Comparison of ENCODE assay signal across 18 cellular contexts in genomic region chr18:24055878-24056277, GRCh38. TPM values are rescaled to one million over a fixed set of nuclear protein-coding genes. Genes with fewer than 3 reads are reported as not detected.
DNase-seq lines count a peak whose midpoint lies in the region; ATAC-seq and TF ChIP-seq lines count a peak whose summit lies in the region.
"Had no signal": no experiment of that assay in that cellular context is flagged by ENCODE, and none has a peak within 500 bp of the region (broad histone marks: within the 10 kb centered on the region; RNA-seq: fewer than 3 reads in every experiment).

No MANE protein-coding gene starts in this region.

- TF ChIP-seq CTCF in fibroblast of villous mesenchyme (IDR thresholded peaks at IDR 0.05; ENCODE audit: insufficient read depth, low read depth, low read length) (no peak), vagina (IDR thresholded peaks at IDR 0.05) (no peak), transverse colon (IDR thresholded peaks at IDR 0.05) (no peak), suprapubic skin (IDR thresholded peaks at IDR 0.05) (no peak)

- H3K4me3 Mint-ChIP-seq in stimulated activated naive CD8-positive, alpha-beta T cell treated with anti-CD3 and anti-CD28 coated beads, Interleukin-15, Interleukin-2, amounts not matched to agents 100 ng/mL and 50 ng/mL, for 24 hours: peak overlapping the region; percentile 45

- TF ChIP-seq POLR2A in vagina (IDR thresholded peaks at IDR 0.05) (no peak), transverse colon (IDR thresholded peaks at IDR 0.05) (no peak), suprapubic skin (IDR thresholded peaks at IDR 0.05) (no peak)

- ATAC-seq in stimulated activated naive CD8-positive, alpha-beta T cell treated with anti-CD3 and anti-CD28 coated beads, Interleukin-15, Interleukin-2, amounts not matched to agents 100 U/mL and 50 U/mL, for 24 hours: no peak
- ATAC-seq in HG03442 (IDR thresholded peaks at IDR 0.05; ENCODE audit: unreplicated experiment): no peak
- ATAC-seq: heart left ventricle, left ventricle myocardium superior, psoas muscle had no signal

- H3K4me1 ChIP-seq in vagina (peaks cover 68% of the 10 kb centered on the region), transverse colon (peaks cover 0 to 26% (median 7%) of the 10 kb centered on the region in 4 donors), suprapubic skin (peaks cover 37% of the 10 kb centered on the region)
- H3K4me1 ChIP-seq: psoas muscle had no signal

- H3K27me3 Mint-ChIP-seq in stimulated activated naive CD8-positive, alpha-beta T cell treated with anti-CD3 and anti-CD28 coated beads, Interleukin-15, Interleukin-2, amounts not matched to agents 100 ng/mL and 50 ng/mL, for 24 hours: no peaks in the 10 kb centered on the region
- H3K27me3 Mint-ChIP-seq: activated B cell treated with CpG ODN at 0.5 μM for 24 hours, IgD-negative memory B cell had no signal

- WGBS in transverse colon (ENCODE audit: low coverage in 1 of 2), 2 donors: 73 to 76% methylated on average over 2 of the region's 2 CpGs
- 42% methylated on average over 2 of the region's 2 CpGs for WGBS in suprapubic skin

- intact Hi-C loops in vagina (cut with DNase I) (no loop called here), transverse colon (cut with DNase I; ENCODE audit: low total_unique reads) (no loop called here)

- H3K4me1 Mint-ChIP-seq in stimulated activated naive CD8-positive, alpha-beta T cell treated with anti-CD3 and anti-CD28 coated beads, Interleukin-15, Interleukin-2, amounts not matched to agents 100 ng/mL and 50 ng/mL, for 24 hours (ENCODE audit: low read depth): peaks cover 88% of the 10 kb centered on the region

- H3K9me3 ChIP-seq in vagina (no peaks in the 10 kb centered on the region), transverse colon (no peaks in the 10 kb centered on the region), suprapubic skin (no peaks in the 10 kb centered on the region)
- H3K9me3 ChIP-seq: heart left ventricle, psoas muscle had no signal

- no peaks in the 10 kb centered on the region for H3K36me3 ChIP-seq in vagina
- H3K36me3 ChIP-seq in transverse colon: no peaks in the 10 kb centered on the region
- H3K36me3 ChIP-seq in suprapubic skin: no peaks in the 10 kb centered on the region
- H3K36me3 ChIP-seq: heart left ventricle had no signal

- DNase-seq in stimulated activated naive CD8-positive, alpha-beta T cell treated with anti-CD3 and anti-CD28 coated beads, Interleukin-15, Interleukin-2, amounts not matched to agents 100 U/mL and 50 U/mL, for 24 hours: no peak
- DNase-seq in NCI-H82 treated with DMSO at 0.1 percent for 48 hours (lab: John Stamatoyannopoulos, UW; ENCODE audit: unreplicated experiment): peak; percentile 9
- peak; percentile 58 for DNase-seq in fibroblast of villous mesenchyme (ENCODE audit: low read depth)
- no peak for DNase-seq in vagina (ENCODE audit: extremely low spot score in 2 of 2)
- DNase-seq in transverse colon: no peak
- DNase-seq in suprapubic skin (ENCODE audit: low spot score in 2 of 2): no peak
- DNase-seq: activated B cell treated with CpG ODN at 0.5 μM for 24 hours; activated naive CD4-positive, alpha-beta T cell treated with Interleukin-2 at 50 U/mL for 16 hours; dermis blood vessel endothelial cell; heart left ventricle; left ventricle myocardium superior; NCI-H2029 treated with DMSO at 0.1 percent for 48 hours; psoas muscle; trophoblast cell had no signal

- H3K27ac ChIP-seq in vagina (peak overlapping the region; percentile 30), transverse colon (no peak overlapping the region), suprapubic skin (no peak overlapping the region)
- H3K27ac ChIP-seq: BLaER1 treated with 17β-estradiol and CSF1 and Interleukin-3, amounts not matched to agents 10 nM and 100 nM; heart left ventricle; psoas muscle had no signal

- no peak overlapping the region for H3K4me3 ChIP-seq in fibroblast of villous mesenchyme (ENCODE audit: low read depth, low read length)
- H3K4me3 ChIP-seq in vagina: peak overlapping the region; percentile 10 to 21
- H3K4me3 ChIP-seq in transverse colon: no peak overlapping the region
- no peak overlapping the region for H3K4me3 ChIP-seq in suprapubic skin
- H3K4me3 ChIP-seq: BLaER1 treated with 17β-estradiol and CSF1 and Interleukin-3, amounts not matched to agents 10 nM and 100 nM; heart left ventricle; psoas muscle had no signal

- no peak for TF ChIP-seq EP300 in transverse colon (IDR thresholded peaks at IDR 0.05; ENCODE audit: low read depth)
- TF ChIP-seq EP300 in suprapubic skin (IDR thresholded peaks at IDR 0.05): no peak

- H3K27ac Mint-ChIP-seq in stimulated activated naive CD8-positive, alpha-beta T cell treated with anti-CD3 and anti-CD28 coated beads, Interleukin-15, Interleukin-2, amounts not matched to agents 100 ng/mL and 50 ng/mL, for 24 hours: peak overlapping the region; percentile 96
- H3K27ac Mint-ChIP-seq: activated B cell treated with CpG ODN at 0.5 μM for 24 hours had no signal

- H3K36me3 Mint-ChIP-seq in stimulated activated naive CD8-positive, alpha-beta T cell treated with anti-CD3 and anti-CD28 coated beads, Interleukin-15, Interleukin-2, amounts not matched to agents 100 ng/mL and 50 ng/mL, for 24 hours (ENCODE audit: low read depth): peaks cover 15% of the 10 kb centered on the region
- H3K36me3 Mint-ChIP-seq: IgD-negative memory B cell had no signal

- H3K27me3 ChIP-seq in vagina (no peaks in the 10 kb centered on the region), transverse colon (no peaks in the 10 kb centered on the region), suprapubic skin (no peaks in the 10 kb centered on the region)
- H3K27me3 ChIP-seq: BLaER1 treated with 17β-estradiol and CSF1 and Interleukin-3, amounts not matched to agents 10 nM and 100 nM; heart left ventricle had no signal

- in situ Hi-C loops in transverse colon (cut with MboI; ENCODE audit: low pct_ligation_motif_present in 1 of 4, low pct_unique_long_range_greater_than_20kb in 1 of 4, low sequenced_read_pairs in 3 of 4): no loop called here

- H3K9me3 Mint-ChIP-seq in stimulated activated naive CD8-positive, alpha-beta T cell treated with anti-CD3 and anti-CD28 coated beads, Interleukin-15, Interleukin-2, amounts not matched to agents 100 ng/mL and 50 ng/mL, for 24 hours: peaks cover 4% of the 10 kb centered on the region

RNA-seq across cellular contexts. Expression of gene TTC39C, which starts 41.3 kb away (rescaled TPM):
- 30.9 and 54.4 TPM in 2 replicates for total RNA-seq in fibroblast of villous mesenchyme
- 42.5 TPM for total RNA-seq in vagina
- total RNA-seq in transverse colon: 10 to 100 TPM in 1 of 4 donors, 1 to 10 TPM in 3; 4.8 to 18.4 (median 7.4) TPM
- total RNA-seq in suprapubic skin: 100 to 1,000 TPM in 1 of 4 donors, 10 to 100 TPM in 3; 74.9 to 126 (median 86.5) TPM

Comparison
In these comparisons a context has a peak if more than half of its experiments do, and no peak if none do; other contexts are left out.
1. DNase-seq: peak in NCI-H82 treated with DMSO at 0.1 percent for 48 hours (single experiment) and fibroblast of villous mesenchyme (single experiment); none in stimulated activated naive CD8-positive, alpha-beta T cell treated with anti-CD3 and anti-CD28 coated beads, Interleukin-15, Interleukin-2, amounts not matched to agents 100 U/mL and 50 U/mL, for 24 hours (single experiment), vagina (0 of 2), transverse colon (single experiment) and suprapubic skin (0 of 2).
2. H3K4me3 ChIP-seq: peak in vagina (2 of 2); none in fibroblast of villous mesenchyme (single experiment), transverse colon (0 of 4) and suprapubic skin (single experiment).